ENCODE assay signal across 11 cellular contexts in genomic region chr6:159467473-159468041, GRCh38.
A peak's percentile ranks its signal among the peaks of the same experiment; 100 is the strongest.
DNase-seq lines count a peak whose midpoint lies in the region; ATAC-seq and TF ChIP-seq lines count a peak whose summit lies in the region.
"Had no signal": no experiment of that assay in that cellular context is flagged by ENCODE, and none has a peak within 500 bp of the region (broad histone marks: within the 10 kb centered on the region; RNA-seq: fewer than 3 reads in every experiment).

No MANE protein-coding gene starts in this region.

- no peak overlapping the region for H3K23ac ChIP-seq in mesenchymal stem cell (ENCODE audit: low read length in 2 of 2)

- H3K27ac ChIP-seq in mesenchymal stem cell (ENCODE audit: low read length, poor library complexity, severe bottlenecking) (no peak overlapping the region), esophagus squamous epithelium (no peak overlapping the region), psoas muscle (no peak overlapping the region)
- H3K27ac ChIP-seq: breast epithelium had no signal

- DNase-seq in GM13977 (ENCODE audit: low spot score) = peak; percentile 72
- no peak for DNase-seq in mesenchymal stem cell
- no peak for DNase-seq in esophagus squamous epithelium (lab: John Stamatoyannopoulos, UW)
- no peak for DNase-seq in psoas muscle
- DNase-seq in NCI-H2227 treated with DMSO at 0.1 percent for 48 hours (lab: John Stamatoyannopoulos, UW) = no peak
- no peak for DNase-seq in foreskin fibroblast
- DNase-seq: IMR-90, NCI-H510A treated with DMSO at 0.1 percent for 48 hours had no signal

- H3K14ac ChIP-seq in mesenchymal stem cell (ENCODE audit: low read length in 2 of 2) = no peak overlapping the region

- WGBS in mesenchymal stem cell = 49% methylated on average over 3 of the region's 5 CpGs
- 35 to 42% methylated on average over 5 of the region's 5 CpGs for WGBS in esophagus squamous epithelium, 2 donors
- WGBS in psoas muscle, 3 donors = 62 to 70% (median 63%) methylated on average over 5 of the region's 5 CpGs

- no peak overlapping the region for H4K8ac ChIP-seq in mesenchymal stem cell (ENCODE audit: low read length)

- H3K4me1 ChIP-seq in mesenchymal stem cell (ENCODE audit: control insufficient read depth, insufficient read depth, low read depth, low read length) (no peaks in the 10 kb centered on the region), esophagus squamous epithelium (no peaks in the 10 kb centered on the region), psoas muscle (no peaks in the 10 kb centered on the region)
- H3K4me1 ChIP-seq: breast epithelium had no signal

- H2AK5ac ChIP-seq in mesenchymal stem cell (ENCODE audit: low read length, severe bottlenecking) = no peak overlapping the region

- in situ Hi-C loops in GM13977 (cut with MboI; ENCODE audit: low pct_unique_long_range_greater_than_20kb, low sequenced_read_pairs, unreplicated experiment) = no loop called here

- H2BK5ac ChIP-seq in mesenchymal stem cell (ENCODE audit: low read depth, low read length, poor library complexity, severe bottlenecking) = no peak overlapping the region

- no peaks in the 10 kb centered on the region for H3K36me3 ChIP-seq in mesenchymal stem cell (ENCODE audit: control insufficient read depth in 1 of 2, insufficient read depth in 2 of 2, low read depth in 1 of 2, low read length in 2 of 2)
- no peaks in the 10 kb centered on the region for H3K36me3 ChIP-seq in esophagus squamous epithelium
- H3K36me3 ChIP-seq in psoas muscle (ENCODE audit: insufficient read depth in 1 of 2, low read depth in 1 of 2) = no peaks in the 10 kb centered on the region
- H3K36me3 ChIP-seq: breast epithelium had no signal

- H3K4me2 ChIP-seq in mesenchymal stem cell (ENCODE audit: low read length, poor library complexity, severe bottlenecking) = no peak overlapping the region

- no peak overlapping the region for H4K91ac ChIP-seq in mesenchymal stem cell (ENCODE audit: low read length)

- H2BK120ac ChIP-seq in mesenchymal stem cell (ENCODE audit: low read depth, low read length) = no peak overlapping the region

- H3K18ac ChIP-seq in mesenchymal stem cell (ENCODE audit: low read depth in 1 of 2, low read length in 2 of 2) = no peak overlapping the region

- ATAC-seq in GM21576 (IDR thresholded peaks at IDR 0.05; ENCODE audit: unreplicated experiment) = peak; percentile 66
- peak; percentile 51 for ATAC-seq in HG03521 (IDR thresholded peaks at IDR 0.05; ENCODE audit: unreplicated experiment)
- ATAC-seq in psoas muscle = no peak

- H2BK15ac ChIP-seq in mesenchymal stem cell (ENCODE audit: low read depth, poor library complexity, severe bottlenecking) = no peak overlapping the region

- no peaks in the 10 kb centered on the region for H3K79me1 ChIP-seq in mesenchymal stem cell (replicated peaks; ENCODE audit: low read length, poor library complexity, severe bottlenecking)

- H3K9ac ChIP-seq in mesenchymal stem cell (ENCODE audit: low read length) = peak overlapping the region; percentile 74

- H3K9me3 ChIP-seq in mesenchymal stem cell (ENCODE audit: control insufficient read depth, low read length) (no peaks in the 10 kb centered on the region), esophagus squamous epithelium (no peaks in the 10 kb centered on the region), psoas muscle (no peaks in the 10 kb centered on the region)

- intact Hi-C loops in esophagus squamous epithelium (cut with DNase I) = no loop called here
- intact Hi-C loops in psoas muscle (cut with DNase I) = no loop called here

- no peaks in the 10 kb centered on the region for H3K27me3 ChIP-seq in mesenchymal stem cell (ENCODE audit: control insufficient read depth in 1 of 2, insufficient read depth in 1 of 2, low read length in 2 of 2)
- no peaks in the 10 kb centered on the region for H3K27me3 ChIP-seq in esophagus squamous epithelium
- H3K27me3 ChIP-seq in psoas muscle (ENCODE audit: insufficient read depth in 3 of 3, low read length in 2 of 3) = no peaks in the 10 kb centered on the region
- H3K27me3 ChIP-seq: breast epithelium had no signal

- H3K4me3 ChIP-seq in mesenchymal stem cell (ENCODE audit: insufficient read depth in 1 of 2, low read depth in 1 of 2, low read length in 2 of 2) (no peak overlapping the region), esophagus squamous epithelium (no peak overlapping the region), psoas muscle (no peak overlapping the region), foreskin fibroblast (ENCODE audit: low read depth in 1 of 2, low read length in 2 of 2) (no peak overlapping the region)
- H3K4me3 ChIP-seq: breast epithelium had no signal

- no peak for TF ChIP-seq CTCF in GM13977 (IDR thresholded peaks at IDR 0.05; ENCODE audit: extremely low read depth, insufficient read depth, missing control alignments)
- TF ChIP-seq CTCF in esophagus squamous epithelium (IDR thresholded peaks at IDR 0.05) = no peak
- no peak for TF ChIP-seq CTCF in psoas muscle (IDR thresholded peaks at IDR 0.05)
- no peak for TF ChIP-seq CTCF in foreskin fibroblast (IDR thresholded peaks at IDR 0.05; ENCODE audit: low read depth, low read length)

- H2AFZ ChIP-seq in mesenchymal stem cell (ENCODE audit: low read depth, low read length) = no peak overlapping the region

- H2BK12ac ChIP-seq in mesenchymal stem cell (ENCODE audit: low read length in 2 of 2) = no peak overlapping the region

- no peak for TF ChIP-seq POLR2A in esophagus squamous epithelium (IDR thresholded peaks at IDR 0.05)

- no peak overlapping the region for H3K4ac ChIP-seq in mesenchymal stem cell (ENCODE audit: low read depth in 1 of 2, low read length in 2 of 2)

Comparison
In these comparisons a context has a peak if more than half of its experiments do, and no peak if none do; other contexts are left out.
1. ATAC-seq: peak in GM21576 (single experiment) and HG03521 (single experiment); none in psoas muscle (0 of 4).